ENCODE assay signal across 29 cellular contexts in genomic region chr14:22875003-22875747, GRCh38. TPM values are rescaled to one million over a fixed set of nuclear protein-coding genes. Genes with fewer than 3 reads are reported as not detected.
"Had no signal": no experiment of that assay in that cellular context is flagged by ENCODE, and none has a peak within 500 bp of the region (broad histone marks: within the 10 kb centered on the region; RNA-seq: fewer than 3 reads in every experiment).

No MANE protein-coding gene starts in this region.

- H3K27ac ChIP-seq: esophagus muscularis mucosa, foreskin keratinocyte, heart left ventricle, skin epidermis, stomach, thyroid gland, upper lobe of left lung, VCaP had no signal

- H3K4me3 Mint-ChIP-seq: activated CD4-positive, alpha-beta memory T cell treated with anti-CD3 and anti-CD28 coated beads for 36 hours; activated T-helper 1 cell treated with anti-CD3 and anti-CD28 coated beads, Interleukin-12 subunit alpha, Interleukin-12 subunit beta, Interleukin-2, Interleukin-4 antibody, amounts not matched to agents 30 ng/mL and 10 ng/mL and 1 ng/mL, durations not matched to agents 14 hours and 24 hours and 36 hours; dendritic cell treated with granulocyte-macrophage colony-stimulating factor and Interleukin-4, amounts not matched to agents 40 ng/mL and 50 ng/mL, for 4 days; endodermal cell; memory B cell had no signal

- H3K9me3 Mint-ChIP-seq: activated CD4-positive, alpha-beta memory T cell treated with anti-CD3 and anti-CD28 coated beads for 36 hours; activated T-helper 1 cell treated with anti-CD3 and anti-CD28 coated beads, Interleukin-12 subunit alpha, Interleukin-12 subunit beta, Interleukin-2, Interleukin-4 antibody, amounts not matched to agents 30 ng/mL and 10 ng/mL and 1 ng/mL, durations not matched to agents 14 hours and 24 hours and 36 hours; dendritic cell treated with granulocyte-macrophage colony-stimulating factor and Interleukin-4, amounts not matched to agents 40 ng/mL and 50 ng/mL, for 4 days; endodermal cell; immature natural killer cell; memory B cell; naive thymus-derived CD8-positive, alpha-beta T cell; neural crest cell had no signal

- H3K27me3 Mint-ChIP-seq: activated CD4-positive, alpha-beta memory T cell treated with anti-CD3 and anti-CD28 coated beads for 36 hours; dendritic cell treated with granulocyte-macrophage colony-stimulating factor and Interleukin-4, amounts not matched to agents 40 ng/mL and 50 ng/mL, for 4 days; memory B cell; naive thymus-derived CD8-positive, alpha-beta T cell had no signal

- H3K27ac Mint-ChIP-seq: activated CD4-positive, alpha-beta memory T cell treated with anti-CD3 and anti-CD28 coated beads for 36 hours; activated T-helper 1 cell treated with anti-CD3 and anti-CD28 coated beads, Interleukin-12 subunit alpha, Interleukin-12 subunit beta, Interleukin-2, Interleukin-4 antibody, amounts not matched to agents 30 ng/mL and 10 ng/mL and 1 ng/mL, durations not matched to agents 14 hours and 24 hours and 36 hours; dendritic cell treated with granulocyte-macrophage colony-stimulating factor and Interleukin-4, amounts not matched to agents 40 ng/mL and 50 ng/mL, for 4 days; memory B cell had no signal

- FAIRE-seq: TTC549 had no signal

- ATAC-seq: foreskin keratinocyte; heart left ventricle; naive thymus-derived CD8-positive, alpha-beta T cell; sciatic nerve had no signal

- H3K9me3 ChIP-seq: esophagus muscularis mucosa, heart left ventricle, stomach, thyroid gland, upper lobe of left lung had no signal

- H3K4me3 ChIP-seq: esophagus muscularis mucosa, heart left ventricle, skin epidermis, stomach, thyroid gland, upper lobe of left lung had no signal

- DNase-seq: activated CD4-positive, alpha-beta memory T cell treated with anti-CD3 and anti-CD28 coated beads for 36 hours; activated CD4-positive, alpha-beta T cell treated with anti-CD3 and anti-CD28 coated beads for 48 hours; activated CD8-positive, alpha-beta memory T cell treated with anti-CD3 and anti-CD28 coated beads, Interleukin-2, amount 50 U/mL, for 4 hours; activated gamma-delta T cell; activated naive CD4-positive, alpha-beta T cell treated with anti-CD3 and anti-CD28 coated beads, Interleukin-2, amount 50 U/mL, for 16 hours; activated T-cell treated with anti-CD3 and anti-CD28 coated beads, Interleukin-2, amount 50 U/mL, for 1 hour; amniotic stem cell; caudate nucleus; endodermal cell; foreskin keratinocyte; heart left ventricle; hypothalamus; immature natural killer cell; naive thymus-derived CD8-positive, alpha-beta T cell; stimulated activated CD4-positive, alpha-beta T cell treated with anti-CD3 and anti-CD28 coated beads, Interleukin-12 subunit alpha, Interleukin-12 subunit beta, amount 100 ng/mL, for 4 hours; stimulated activated CD4-positive, alpha-beta T cell treated with anti-CD3 and anti-CD28 coated beads, Interleukin-4, amount 100 ng/mL, for 1 hour; stomach; T-helper 9 cell; thyroid gland had no signal

- H3K27me3 ChIP-seq: foreskin keratinocyte, heart left ventricle, stomach, thyroid gland, upper lobe of left lung had no signal

RNA-seq across cellular contexts. Expression of gene MMP14, which starts 38.8 kb away (rescaled TPM):
- polyA plus RNA-seq: immature natural killer cell; naive thymus-derived CD8-positive, alpha-beta T cell had no signal
